In the genomic region with DNA sequence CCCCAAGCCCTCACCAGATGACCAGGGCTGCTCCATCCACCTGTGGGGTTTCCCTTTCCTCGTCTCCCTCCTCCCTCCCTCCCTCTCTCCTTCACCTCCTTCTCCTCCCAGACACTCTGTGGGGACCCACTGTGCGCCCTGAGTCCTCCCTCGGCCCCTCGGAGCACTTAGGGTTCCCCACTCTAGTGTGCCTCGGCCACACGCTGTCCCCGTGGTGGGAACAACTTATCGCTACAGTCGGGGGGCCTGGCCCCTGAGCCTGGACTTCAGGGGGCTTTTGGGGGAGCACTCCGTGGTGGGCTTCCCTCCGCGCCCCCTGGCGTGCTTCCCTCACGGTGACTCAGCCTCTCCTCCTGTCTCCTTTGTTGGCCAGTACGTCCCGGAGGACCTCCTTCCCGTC, we compare ENCODE assay signal across 17 cellular contexts. TPM values are rescaled to one million over a fixed set of nuclear protein-coding genes. Genes with fewer than 3 reads are reported as not detected.
DNase-seq lines count a peak whose midpoint lies in the region; ATAC-seq, FAIRE-seq and TF ChIP-seq lines count a peak whose summit lies in the region.
"Had no signal": no experiment of that assay in that cellular context is flagged by ENCODE, and none has a peak within 500 bp of the region (broad histone marks: within the 10 kb centered on the region; RNA-seq: fewer than 3 reads in every experiment).

No MANE protein-coding gene starts in this region.

- peak overlapping the region in 1 of 2 experiments; percentile 22; a peak in 2 of 6 replicates for H3K27ac ChIP-seq in A549
- peak overlapping the region in 1 of 11 experiments; percentile 3; a peak in 1 of 22 replicates for H3K27ac ChIP-seq in BLaER1 treated with 17β-estradiol and CSF1 and Interleukin-3, amounts not matched to agents 10 nM and 100 nM
- no peak overlapping the region; the same call in 2 of the 3 replicates for H3K27ac ChIP-seq in K562 (ENCODE audit: extremely low read depth, low read depth, low read length)

- no peaks in the 10 kb centered on the region for H3K9me3 Mint-ChIP-seq in stimulated activated naive B cell treated with anti-CD40 and anti-IgM and Interleukin-4, amounts not matched to agents 10 μg/mL and 1 μg/mL and 100 μg/mL, for 72 hours
- H3K9me3 Mint-ChIP-seq: CD4-positive, alpha-beta T cell; CD8-positive, alpha-beta memory T cell had no signal

- H2AFZ ChIP-seq in K562 (ENCODE audit: low read depth, low read length): no peak overlapping the region

- H3K27me3 Mint-ChIP-seq in stimulated activated naive B cell treated with anti-CD40 and anti-IgM and Interleukin-4, amounts not matched to agents 10 μg/mL and 1 μg/mL and 100 μg/mL, for 72 hours: no peaks in the 10 kb centered on the region
- H3K27me3 Mint-ChIP-seq: CD4-positive, alpha-beta T cell; CD8-positive, alpha-beta memory T cell had no signal

- DNase-seq in A549 (ENCODE audit: low read depth in 1 of 2, low spot score in 1 of 2): no peak
- DNase-seq in K562 (ENCODE audit: extremely low read depth in 1 of 4, low spot score in 3 of 4): no peak
- DNase-seq in left cardiac atrium: no peak
- no peak for DNase-seq in stimulated activated naive B cell treated with anti-CD40 and anti-IgM and Interleukin-4, amounts not matched to agents 10 μg/mL and 1 μg/mL and 100 μg/mL, for 72 hours
- DNase-seq: 8988T; CD4-positive, alpha-beta T cell; CD8-positive, alpha-beta memory T cell; DMS53; DMS79 treated with DMSO at 0.1 percent for 48 hours; GF-D8; GOT3; H7; HCEC 1CT had no signal

- H3K9me1 ChIP-seq in K562 (ENCODE audit: control insufficient read depth, insufficient read depth, low read length): no peaks in the 10 kb centered on the region

- H3K36me3 Mint-ChIP-seq in stimulated activated naive B cell treated with anti-CD40 and anti-IgM and Interleukin-4, amounts not matched to agents 10 μg/mL and 1 μg/mL and 100 μg/mL, for 72 hours: peaks cover 62 to 69% of the 10 kb centered on the region in 2 donors

- H3K27ac Mint-ChIP-seq in stimulated activated naive B cell treated with anti-CD40 and anti-IgM and Interleukin-4, amounts not matched to agents 10 μg/mL and 1 μg/mL and 100 μg/mL, for 72 hours: no peak overlapping the region
- H3K27ac Mint-ChIP-seq: CD4-positive, alpha-beta T cell had no signal

- H3K4me3 ChIP-seq in A549 (no peak overlapping the region), K562 (no peak overlapping the region)
- no peak overlapping the region for H3K4me3 ChIP-seq in BLaER1 treated with 17β-estradiol and CSF1 and Interleukin-3, amounts not matched to agents 10 nM and 100 nM

- no TSS peak for BruUV-seq in K562 (replicated peaks; lab: Mats Ljungman, UMichigan)

- H4K20me1 ChIP-seq in BLaER1 treated with 17β-estradiol and CSF1 and Interleukin-3, amounts not matched to agents 10 nM and 100 nM: peaks cover 0 to 98% (median 52%) of the 10 kb centered on the region in 11 experiments; a peak in 17 of 22 replicates
- H4K20me1 ChIP-seq in K562 (replicated peaks; ENCODE audit: control insufficient read depth, insufficient read depth, low read length): peaks cover 11% of the 10 kb centered on the region; the same call in 1 of the 2 replicates

- TF ChIP-seq CTCF in A549 (IDR thresholded peaks at IDR 0.05) (no peak), K562 (IDR thresholded peaks at IDR 0.05 in 2 of 3, conservative IDR thresholded peaks at IDR 0.05 in 1 of 3; ENCODE audit: insufficient read depth in 2 of 3, low read depth in 1 of 3, low read length in 3 of 3) (no peak)

- CTCF ChIA-PET in A549 (lab: Yijun Ruan, JAX): interaction anchor here (1.4 kb wide), 1 partner anchor 13 kb away, joined by 6 read pairs; no protein-coding TSS in a partner anchor
- CTCF ChIA-PET in K562 (lab: Yijun Ruan, JAX; ENCODE audit: low intra/inter-chr PET ratio): no interaction called here

- H3K4me3 Mint-ChIP-seq in stimulated activated naive B cell treated with anti-CD40 and anti-IgM and Interleukin-4, amounts not matched to agents 10 μg/mL and 1 μg/mL and 100 μg/mL, for 72 hours: no peak overlapping the region
- H3K4me3 Mint-ChIP-seq: CD14-positive monocyte; CD4-positive, alpha-beta T cell had no signal

- peaks cover 26 to 100% (median 98%) of the 10 kb centered on the region in 11 experiments; a peak in 21 of 22 replicates for H3K36me3 ChIP-seq in BLaER1 treated with 17β-estradiol and CSF1 and Interleukin-3, amounts not matched to agents 10 nM and 100 nM
- peaks cover 91% of the 10 kb centered on the region; the same call in 2 of the 3 replicates for H3K36me3 ChIP-seq in K562 (ENCODE audit: control insufficient read depth, insufficient read depth, low read length)

- peaks cover 24% of the 10 kb centered on the region for H3K4me1 ChIP-seq in A549
- peaks cover 0 to 30% (median 25%) of the 10 kb centered on the region in 10 experiments; a peak in 16 of 20 replicates for H3K4me1 ChIP-seq in BLaER1 treated with 17β-estradiol and CSF1 and Interleukin-3, amounts not matched to agents 10 nM and 100 nM
- H3K4me1 ChIP-seq in K562 (replicated peaks in 1 of 2; ENCODE audit: control insufficient read depth in 2 of 2, insufficient read depth in 2 of 2, low read length in 2 of 2): peaks cover 7 to 38% of the 10 kb centered on the region in 2 experiments; a peak in 4 of 5 replicates

- intact Hi-C loops in K562 (cut with micrococcal nuclease) (no loop called here), left cardiac atrium (cut with DNase I) (no loop called here)

- TF ChIP-seq EP300 in A549 (IDR thresholded peaks at IDR 0.05): no peak
- TF ChIP-seq EP300 in K562 (IDR thresholded peaks at IDR 0.05; ENCODE audit: low read length): no peak

- TF ChIP-seq RAD21 in A549 (conservative IDR thresholded peaks at IDR 0.05 in 1 of 2, IDR thresholded peaks at IDR 0.05 in 1 of 2): no peak
- no peak for TF ChIP-seq RAD21 in K562 (CRISPR knock-in tag; conservative IDR thresholded peaks at IDR 0.05 in 1 of 2, IDR thresholded peaks at IDR 0.05 in 1 of 2)

- TF ChIP-seq POLR2A in A549 (IDR thresholded peaks at IDR 0.05; ENCODE audit: low read length) (no peak), K562 (conservative IDR thresholded peaks at IDR 0.05) (no peak)

- H3K9me3 ChIP-seq in A549 (no peaks in the 10 kb centered on the region), K562 (replicated peaks; ENCODE audit: control insufficient read depth, insufficient read depth, low read depth, low read length) (no peaks in the 10 kb centered on the region)
- H3K9me3 ChIP-seq in BLaER1 treated with 17β-estradiol and CSF1 and Interleukin-3, amounts not matched to agents 10 nM and 100 nM (replicated peaks in 1 of 11): peaks cover 0 to 2% (median 0%) of the 10 kb centered on the region in 11 experiments; a peak in 1 of 22 replicates

- no peaks in the 10 kb centered on the region for H3K79me2 ChIP-seq in K562 (ENCODE audit: control insufficient read depth, insufficient read depth, low read length)

- H3K4me1 Mint-ChIP-seq in stimulated activated naive B cell treated with anti-CD40 and anti-IgM and Interleukin-4, amounts not matched to agents 10 μg/mL and 1 μg/mL and 100 μg/mL, for 72 hours: peaks cover 0 to 2% of the 10 kb centered on the region in 2 donors
- H3K4me1 Mint-ChIP-seq: CD14-positive monocyte; CD8-positive, alpha-beta memory T cell had no signal

- ATAC-seq in A549 (no peak), K562 (no peak), HG02973 (IDR thresholded peaks at IDR 0.05; ENCODE audit: unreplicated experiment) (no peak), left cardiac atrium (no peak)
- ATAC-seq in stimulated activated naive B cell treated with anti-CD40 and anti-IgM and Interleukin-4, amounts not matched to agents 10 μg/mL and 1 μg/mL and 100 μg/mL, for 72 hours (replicated peaks): no peak

- WGBS in A549 (ENCODE audit: missing lambda C conversion rate): 96% methylated on average over 17 of the region's 17 CpGs
- whole genome bisulfite sequencing in K562 (ENCODE audit: insufficient coverage, low coverage, missing lambda C conversion rate): 94% methylated on average over 14 of the region's 17 CpGs

- H3K4me2 ChIP-seq in A549 (no peak overlapping the region), K562 (ENCODE audit: insufficient read depth, low read length) (no peak overlapping the region)
- H3K4me2 ChIP-seq in BLaER1 treated with 17β-estradiol and CSF1 and Interleukin-3, amounts not matched to agents 10 nM and 100 nM: peak overlapping the region in 9 of 11 experiments; percentile 26 to 77 (median 68); a peak in 18 of 22 replicates

- H3K9ac ChIP-seq in BLaER1 treated with 17β-estradiol and CSF1 and Interleukin-3, amounts not matched to agents 10 nM and 100 nM: no peak overlapping the region
- H3K9ac ChIP-seq in K562 (ENCODE audit: insufficient read depth in 1 of 2, low read depth in 2 of 2, low read length in 2 of 2): no peak overlapping the region

- FAIRE-seq in A549 (lab: Jason Lieb, UNC) (no peak), K562 (lab: Jason Lieb, UNC) (no peak)
- FAIRE-seq: GM12892 had no signal

- H3K27me3 ChIP-seq in BLaER1 treated with 17β-estradiol and CSF1 and Interleukin-3, amounts not matched to agents 10 nM and 100 nM: no peaks in the 10 kb centered on the region
- no peaks in the 10 kb centered on the region for H3K27me3 ChIP-seq in K562 (ENCODE audit: control insufficient read depth in 2 of 2, insufficient read depth in 2 of 2, low read length in 2 of 2)

- POLR2A ChIA-PET in A549 (lab: Yijun Ruan, JAX) (no interaction called here), K562 (lab: Yijun Ruan, JAX) (interaction anchor here (1.0 to 1.9 kb wide), 3 partner anchors 10 to 18 kb away, joined by 4 to 11 read pairs (median 7); no protein-coding TSS in a partner anchor)

- in situ Hi-C loops in K562 (cut with MboI): no loop called here

RNA-seq across cellular contexts. Expression of gene CSTB, which starts 27.5 kb away (rescaled TPM):
- polyA plus RNA-seq in A549 (2011; rRNA removed) (42.9 and 51.5 TPM in 2 replicates), A549 (2017; fragmentation: RNase III; extraction: RNeasy Plus Mini Kit Qiagen cat#74134 plus additional on column Dnase treatment) (94.1 to 102 TPM (median 101 TPM) in 3 replicates), K562 (2011; rRNA removed) (46.6 and 58.0 TPM in 2 replicates), K562 (2014; fragmentation: Illumina TruSeq; extraction: Trizol) (64.2 and 79.8 TPM in 2 replicates), K562 (2014; fragmentation: Nextera tagmentation; extraction: Ambion mirVana) (10 to 100 TPM; 12.4 to 17.1 TPM), K562 (2014; rRNA removed) (65.0 and 67.8 TPM in 2 replicates)
- polyA plus RNA-seq in A549 (2012; cell fraction: cytosol; rRNA removed): 90.6 and 103 TPM in 2 replicates
- polyA plus RNA-seq in A549 (2012; cell fraction: nucleus; rRNA removed): 29.1 and 41.0 TPM in 2 replicates
- polyA minus RNA-seq in A549 (2011; rRNA and poly(A)+ RNA removed): 16.5 and 23.7 TPM in 2 replicates
- total RNA-seq in K562 (2011; cell fraction: chromatin; rRNA removed; ENCODE audit: low replicate concordance): 10.6 and 21.9 TPM in 2 replicates
- 19.5 and 22.0 TPM in 2 replicates for total RNA-seq in K562 (2011; cell fraction: nucleolus; rRNA removed)
- 18.3 and 24.3 TPM in 2 replicates for total RNA-seq in K562 (2011; cell fraction: nucleoplasm; rRNA removed)
- total RNA-seq in K562 (2014; rRNA removed) (23.1 and 29.0 TPM in 2 replicates), K562 (2014; rRNA removed; fragmentation: Illumina TruSeq; extraction: Trizol) (20.8 and 21.1 TPM in 2 replicates), K562 (2015; rRNA removed; fragmentation: Illumina TruSeq; extraction: Trizol) (31.7 and 34.9 TPM in 2 replicates), K562 (2021) (43.5 and 48.1 TPM in 2 replicates), left cardiac atrium (10 to 100 TPM; 33.0 to 40.2 TPM)
- 74.4 and 80.8 TPM in 2 replicates for polyA plus RNA-seq in K562 (2011; cell fraction: cytosol; rRNA removed)
- 36.5 and 43.3 TPM in 2 replicates for polyA plus RNA-seq in K562 (2011; cell fraction: nucleus; rRNA removed)
- polyA plus RNA-seq in K562 (2012): 76.9 and 118 TPM in 2 replicates
- 33.5 and 37.4 TPM in 2 replicates for polyA minus RNA-seq in K562 (2011; rRNA and poly(A)+ RNA removed)
- 14.2 and 21.7 TPM in 2 replicates for polyA minus RNA-seq in K562 (2011; cell fraction: cytosol; rRNA and poly(A)+ RNA removed)
- 9.0 and 14.1 TPM in 2 replicates for polyA minus RNA-seq in K562 (2011; cell fraction: nucleus; rRNA and poly(A)+ RNA removed)

RNA-seq across cellular contexts. Expression of gene PDXK, which starts 29.7 kb away (rescaled TPM):
- polyA plus RNA-seq in A549 (2011; rRNA removed): 252 and 292 TPM in 2 replicates
- polyA plus RNA-seq in A549 (2012; cell fraction: cytosol; rRNA removed): 331 and 370 TPM in 2 replicates
- 322 and 326 TPM in 2 replicates for polyA plus RNA-seq in A549 (2012; cell fraction: nucleus; rRNA removed)
- polyA plus RNA-seq in A549 (2017; fragmentation: RNase III; extraction: RNeasy Plus Mini Kit Qiagen cat#74134 plus additional on column Dnase treatment): 189 to 220 TPM (median 214 TPM) in 3 replicates
- polyA minus RNA-seq in A549 (2011; rRNA and poly(A)+ RNA removed): 336 and 363 TPM in 2 replicates
- total RNA-seq in K562 (2011; cell fraction: chromatin; rRNA removed; ENCODE audit: low replicate concordance): 130 and 265 TPM in 2 replicates
- total RNA-seq in K562 (2011; cell fraction: nucleolus; rRNA removed): 121 and 125 TPM in 2 replicates
- 113 and 116 TPM in 2 replicates for total RNA-seq in K562 (2011; cell fraction: nucleoplasm; rRNA removed)
- 95.1 and 117 TPM in 2 replicates for total RNA-seq in K562 (2014; rRNA removed)
- total RNA-seq in K562 (2014; rRNA removed; fragmentation: Illumina TruSeq; extraction: Trizol): 57.2 and 71.2 TPM in 2 replicates
- 46.8 and 47.5 TPM in 2 replicates for total RNA-seq in K562 (2015; rRNA removed; fragmentation: Illumina TruSeq; extraction: Trizol)
- 162 TPM in 2 replicates for total RNA-seq in K562 (2021)
- polyA plus RNA-seq in K562 (2011; rRNA removed): 135 and 158 TPM in 2 replicates
- 118 and 126 TPM in 2 replicates for polyA plus RNA-seq in K562 (2011; cell fraction: cytosol; rRNA removed)
- polyA plus RNA-seq in K562 (2011; cell fraction: nucleus; rRNA removed): 116 TPM in 2 replicates
- 82.1 and 83.5 TPM in 2 replicates for polyA plus RNA-seq in K562 (2012)
- 80.6 and 84.8 TPM in 2 replicates for polyA plus RNA-seq in K562 (2014; fragmentation: Illumina TruSeq; extraction: Trizol)
- 1 to 10 TPM; 5.6 to 8.9 TPM for polyA plus RNA-seq in K562 (2014; fragmentation: Nextera tagmentation; extraction: Ambion mirVana)
- 76.5 and 103 TPM in 2 replicates for polyA plus RNA-seq in K562 (2014; rRNA removed)
- 203 and 232 TPM in 2 replicates for polyA minus RNA-seq in K562 (2011; rRNA and poly(A)+ RNA removed)
- 63.0 and 91.6 TPM in 2 replicates for polyA minus RNA-seq in K562 (2011; cell fraction: cytosol; rRNA and poly(A)+ RNA removed)
- polyA minus RNA-seq in K562 (2011; cell fraction: nucleus; rRNA and poly(A)+ RNA removed): 27.7 and 39.5 TPM in 2 replicates
- total RNA-seq in left cardiac atrium: 100 to 1,000 TPM; 101 to 120 TPM

RNA-seq across cellular contexts. Expression of gene RRP1, which starts 40.8 kb away (rescaled TPM):
- polyA plus RNA-seq in A549 (2011; rRNA removed) (15.4 and 16.8 TPM in 2 replicates), A549 (2017; fragmentation: RNase III; extraction: RNeasy Plus Mini Kit Qiagen cat#74134 plus additional on column Dnase treatment) (26.3 to 29.5 TPM (median 28.2 TPM) in 3 replicates), K562 (2011; rRNA removed) (38.0 and 47.3 TPM in 2 replicates), K562 (2014; fragmentation: Illumina TruSeq; extraction: Trizol) (79.7 and 97.5 TPM in 2 replicates), K562 (2014; fragmentation: Nextera tagmentation; extraction: Ambion mirVana) (1 to 10 TPM in 1 of 2 experiments, under 1 TPM in 1; 0.89 to 1.8 TPM), K562 (2014; rRNA removed) (60.2 and 64.7 TPM in 2 replicates)
- polyA plus RNA-seq in A549 (2012; cell fraction: cytosol; rRNA removed): 21.1 and 22.1 TPM in 2 replicates
- polyA plus RNA-seq in A549 (2012; cell fraction: nucleus; rRNA removed): 36.0 and 38.9 TPM in 2 replicates
- polyA minus RNA-seq in A549 (2011; rRNA and poly(A)+ RNA removed): 14.5 and 16.5 TPM in 2 replicates
- 200 and 398 TPM in 2 replicates for total RNA-seq in K562 (2011; cell fraction: chromatin; rRNA removed; ENCODE audit: low replicate concordance)
- 176 and 196 TPM in 2 replicates for total RNA-seq in K562 (2011; cell fraction: nucleolus; rRNA removed)
- total RNA-seq in K562 (2011; cell fraction: nucleoplasm; rRNA removed): 186 and 220 TPM in 2 replicates
- total RNA-seq in K562 (2014; rRNA removed) (68.6 and 84.3 TPM in 2 replicates), K562 (2014; rRNA removed; fragmentation: Illumina TruSeq; extraction: Trizol) (40.5 and 48.5 TPM in 2 replicates), K562 (2015; rRNA removed; fragmentation: Illumina TruSeq; extraction: Trizol) (51.6 and 52.9 TPM in 2 replicates), K562 (2021) (89.1 and 105 TPM in 2 replicates), left cardiac atrium (10 to 100 TPM; 10.6 to 14.9 TPM)
- polyA plus RNA-seq in K562 (2011; cell fraction: cytosol; rRNA removed): 22.9 and 23.5 TPM in 2 replicates
- 233 and 286 TPM in 2 replicates for polyA plus RNA-seq in K562 (2011; cell fraction: nucleus; rRNA removed)
- polyA plus RNA-seq in K562 (2012): 35.6 and 62.2 TPM in 2 replicates
- polyA minus RNA-seq in K562 (2011; rRNA and poly(A)+ RNA removed): 23.9 and 28.6 TPM in 2 replicates
- polyA minus RNA-seq in K562 (2011; cell fraction: cytosol; rRNA and poly(A)+ RNA removed): 20.8 and 22.0 TPM in 2 replicates
- 66.5 and 104 TPM in 2 replicates for polyA minus RNA-seq in K562 (2011; cell fraction: nucleus; rRNA and poly(A)+ RNA removed)

Comparison
In these comparisons a context has a peak if more than half of its experiments do, and no peak if none do; other contexts are left out.
1. H3K4me2 ChIP-seq: peak in BLaER1 treated with 17β-estradiol and CSF1 and Interleukin-3, amounts not matched to agents 10 nM and 100 nM (9 of 11); none in A549 (single experiment) and K562 (single experiment).
2. Of the 35 proteins assayed by ChIP-seq in both K562 and A549: peak only in K562: none; only in A549: POLR2AphosphoS2; in both: none; in neither: 33; mixed calls (peak in some experiments, not most) for 1.